ENCODE assay signal across 25 cellular contexts in genomic region chr4:1552451-1552850, GRCh38.
"Had no signal": no experiment of that assay in that cellular context is flagged by ENCODE, and none has a peak within 500 bp of the region (broad histone marks: within the 10 kb centered on the region; RNA-seq: fewer than 3 reads in every experiment).

No MANE protein-coding gene starts in this region.

- H3K36me3 ChIP-seq: stomach, suprapubic skin, thoracic aorta, thyroid gland, tibial artery, tibial nerve, transverse colon, upper lobe of left lung, upper lobe of right lung, uterus, vagina had no signal

- H3K4me3 ChIP-seq: stomach, suprapubic skin, testis, thoracic aorta, thyroid gland, tibial artery, tibial nerve, transverse colon, upper lobe of left lung, upper lobe of right lung, uterus, vagina had no signal

- DNase-seq: stimulated activated CD4-positive, alpha-beta T cell treated with anti-CD3 and anti-CD28 coated beads, Interleukin-2, amount 100 ng/mL, for 48 hours; stimulated activated CD4-positive, alpha-beta T cell treated with anti-CD3 and anti-CD28 coated beads, Interleukin-4, amount 100 ng/mL, for 1 hour; stimulated activated CD4-positive, alpha-beta T cell treated with anti-CD3 and anti-CD28 coated beads, Interleukin-4, amount 100 ng/mL, for 24 hours; stimulated activated CD4-positive, alpha-beta T cell treated with anti-CD3 and anti-CD28 coated beads, Interleukin-4, amount 100 ng/mL, for 4 hours; stimulated activated CD8-positive, alpha-beta memory T cell treated with anti-CD3 and anti-CD28 coated beads, Interleukin-4, amount 100 ng/mL, for 48 hours; stimulated activated naive B cell treated with anti-CD40 and anti-IgM and Interleukin-4, amounts not matched to agents 10 μg/mL and 1 μg/mL and 100 μg/mL, for 72 hours; stimulated activated naive CD4-positive, alpha-beta T cell; stimulated activated naive CD4-positive, alpha-beta T cell treated with Interleukin-2 at 50 U/mL for 16 hours; stimulated activated naive CD8-positive, alpha-beta T cell treated with anti-CD3 and anti-CD28 coated beads, Interleukin-15, amount 100 ng/mL, for 72 hours; stimulated activated naive CD8-positive, alpha-beta T cell treated with anti-CD3 and anti-CD28 coated beads, Interleukin-15, Interleukin-2, amounts not matched to agents 100 U/mL and 50 U/mL, for 24 hours; stomach; substantia nigra; testis; thyroid gland; tibial artery; transverse colon; trophoblast cell; upper lobe of right lung; uterus had no signal

- FAIRE-seq: urothelium cell line had no signal

- H3K9me3 ChIP-seq: stomach, suprapubic skin, testis, thoracic aorta, thyroid gland, tibial artery, tibial nerve, transverse colon, upper lobe of left lung, upper lobe of right lung, uterus, vagina had no signal

- H3K27me3 ChIP-seq: testis, thyroid gland, vagina had no signal

- H3K27ac ChIP-seq: stomach, suprapubic skin, testis, thoracic aorta, thyroid gland, tibial artery, tibial nerve, transverse colon, upper lobe of left lung, upper lobe of right lung, uterus, vagina had no signal
